Comparison of ENCODE assay signal across 1 cellular context in the genomic region with DNA sequence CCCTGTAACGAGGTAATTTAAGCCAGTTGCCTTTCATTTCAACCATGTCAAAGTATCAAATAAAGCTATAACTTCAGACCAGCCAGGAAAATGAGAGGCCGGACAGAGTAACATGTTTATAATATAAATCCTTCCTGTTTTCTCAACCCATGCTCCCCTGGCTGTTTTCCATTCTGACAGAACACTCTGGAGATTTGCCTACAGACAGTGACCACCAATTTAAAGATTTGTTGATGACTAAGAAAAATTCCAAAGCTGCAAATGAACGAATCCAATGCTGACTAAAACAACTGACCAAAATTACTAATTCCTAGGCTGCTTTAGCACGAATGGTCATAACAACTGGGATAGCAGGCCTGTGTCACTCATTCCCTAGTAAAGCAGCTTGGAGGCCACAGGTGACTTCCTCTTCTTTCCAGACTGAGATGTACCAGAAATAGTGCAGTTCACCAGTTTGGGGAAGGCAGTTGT.
TF ChIP-seq lines count a peak whose summit lies in the region.

No MANE protein-coding gene starts in this region.

TF ChIP-seq in K562, 482 proteins besides CTCF, POLR2A, EP300 and RAD21 (continued from another document):
- TF ChIP-seq, protein P1, sequence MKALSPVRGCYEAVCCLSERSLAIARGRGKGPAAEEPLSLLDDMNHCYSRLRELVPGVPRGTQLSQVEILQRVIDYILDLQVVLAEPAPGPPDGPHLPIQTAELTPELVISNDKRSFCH (CRISPR knock-in tag; IDR thresholded peaks at IDR 0.05) = no peak
- TF ChIP-seq, protein P1 (tag; IDR thresholded peaks at IDR 0.05) = no peak
- TF ChIP-seq ZFX (CRISPR knock-in tag; IDR thresholded peaks at IDR 0.05) = 0 out of 2 replicates have a peak, but pooled peaks have one; percentile 19
- TF ChIP-seq ZNF165 (CRISPR knock-in tag; IDR thresholded peaks at IDR 0.05; ENCODE audit: borderline replicate concordance) = no peak
